8 cellular contexts compared by ENCODE assay signal in the genomic region with DNA sequence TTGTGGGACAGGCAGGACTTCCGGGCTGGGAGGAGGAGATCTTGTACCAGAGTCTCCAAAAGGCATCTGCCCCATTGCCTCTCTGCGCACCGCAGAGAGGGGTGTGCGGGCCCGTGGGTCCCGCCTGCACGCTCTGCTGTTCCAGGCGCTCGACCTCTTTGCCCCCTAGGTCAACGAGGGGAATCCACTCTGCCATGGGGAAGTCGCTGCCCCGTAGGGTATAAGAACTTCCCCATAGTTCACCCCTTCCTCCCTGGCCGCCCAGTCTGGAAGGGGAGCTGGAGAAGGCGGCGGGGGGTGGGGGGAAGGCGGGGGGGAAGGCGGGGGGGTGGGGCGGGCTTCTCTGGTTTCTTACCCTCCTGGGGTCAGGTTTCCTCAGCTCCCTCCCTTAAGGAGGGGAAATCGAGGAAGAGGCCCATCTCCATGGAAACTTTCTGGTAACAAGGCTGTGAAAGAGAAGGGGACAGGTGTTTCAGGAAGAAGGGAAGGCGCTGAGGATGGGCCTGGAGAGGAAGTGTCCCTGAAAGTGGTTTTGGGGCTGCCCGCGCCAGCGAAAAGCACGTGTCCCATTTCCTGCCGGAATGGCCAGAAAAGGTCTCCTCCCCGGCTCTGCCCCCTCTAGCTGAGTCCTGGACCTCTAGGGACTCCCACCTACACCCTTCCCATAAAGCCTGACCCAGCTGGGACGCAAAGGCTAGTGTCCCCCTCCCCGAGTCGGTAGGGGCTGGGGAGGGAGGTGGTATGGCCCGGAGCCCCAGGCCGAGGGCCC. TPM values are rescaled to one million over a fixed set of nuclear protein-coding genes. Genes with fewer than 3 reads are reported as not detected.
DNase-seq lines count a peak whose midpoint lies in the region; ATAC-seq and TF ChIP-seq lines count a peak whose summit lies in the region.

No MANE protein-coding gene starts in this region.

- no peaks in the 10 kb centered on the region for H3K4me1 Mint-ChIP-seq in progenitor cell of endocrine pancreas (ENCODE audit: low read depth)

- no peaks in the 10 kb centered on the region for H3K27me3 ChIP-seq in GM06990 (replicated peaks; ENCODE audit: control insufficient read depth, insufficient read depth, low read length)

- peak; percentile 53 for ATAC-seq in HG03571 (IDR thresholded peaks at IDR 0.05; ENCODE audit: unreplicated experiment)

- peak overlapping the region; percentile 60 for H3K4me3 ChIP-seq in GM06990 (replicated peaks; ENCODE audit: low read depth, low read length)
- H3K4me3 ChIP-seq in fibroblast of mammary gland (ENCODE audit: control insufficient read depth, low read depth, low read length) = peak overlapping the region; percentile 44

- DNase-seq in GM06990 (ENCODE audit: extremely low read depth, insufficient read length) (no peak), GM20000 (ENCODE audit: low spot score) (peak; percentile 52), fibroblast of mammary gland (ENCODE audit: low read depth) (no peak), progenitor cell of endocrine pancreas (ENCODE audit: low spot score, unreplicated experiment) (no peak), SHP77 (lab: John Stamatoyannopoulos, UW) (no peak), midbrain (lab: John Stamatoyannopoulos, UW) (no peak)
- peak; percentile 22 for DNase-seq in stimulated activated CD4-positive, alpha-beta T cell treated with anti-CD3 and anti-CD28 coated beads, Interleukin-4, amount 100 ng/mL, for 1 hour

- no peaks in the 10 kb centered on the region for H3K36me3 ChIP-seq in GM06990 (ENCODE audit: control insufficient read depth, insufficient read depth, low read length)

- H3K9me3 Mint-ChIP-seq in progenitor cell of endocrine pancreas (ENCODE audit: low read depth) = no peaks in the 10 kb centered on the region

- H3K27me3 Mint-ChIP-seq in progenitor cell of endocrine pancreas = no peaks in the 10 kb centered on the region

- H3K36me3 Mint-ChIP-seq in progenitor cell of endocrine pancreas (ENCODE audit: insufficient read depth) = no peaks in the 10 kb centered on the region

- no peak overlapping the region for H3K4me3 Mint-ChIP-seq in progenitor cell of endocrine pancreas (ENCODE audit: low read depth)

- TF ChIP-seq CTCF in GM06990 (IDR thresholded peaks at IDR 0.05; ENCODE audit: insufficient read depth, low read length, poor library complexity, severe bottlenecking) (no peak), GM20000 (IDR thresholded peaks at IDR 0.05; ENCODE audit: extremely low read depth, missing control alignments) (no peak), fibroblast of mammary gland (conservative IDR thresholded peaks at IDR 0.05; ENCODE audit: control insufficient read depth, insufficient read depth, low read depth, low read length) (no peak), progenitor cell of endocrine pancreas (IDR thresholded peaks at IDR 0.05; ENCODE audit: unreplicated experiment) (no peak)

- H3K27ac Mint-ChIP-seq in progenitor cell of endocrine pancreas = no peak overlapping the region

RNA-seq across cellular contexts. Expression of a gene that starts 27.5 kb away (rescaled TPM):
- total RNA-seq in progenitor cell of endocrine pancreas = 0.62 and 1.0 TPM in 2 replicates

Comparison
In these comparisons a context has a peak if more than half of its experiments do, and no peak if none do; other contexts are left out.
1. DNase-seq: peak in GM20000 (single experiment) and stimulated activated CD4-positive, alpha-beta T cell treated with anti-CD3 and anti-CD28 coated beads, Interleukin-4, amount 100 ng/mL, for 1 hour (single experiment); none in GM06990 (single experiment), fibroblast of mammary gland (single experiment), progenitor cell of endocrine pancreas (single experiment), SHP77 (0 of 2) and midbrain (single experiment).